Comparison of ENCODE assay signal across 15 cellular contexts in genomic region chr15:74828835-74829234, GRCh38. TPM values are rescaled to one million over a fixed set of nuclear protein-coding genes. Genes with fewer than 3 reads are reported as not detected.
A peak's percentile ranks its signal among the peaks of the same experiment; 100 is the strongest.
DNase-seq lines count a peak whose midpoint lies in the region; TF ChIP-seq lines count a peak whose summit lies in the region.
"Had no signal": no experiment of that assay in that cellular context is flagged by ENCODE, and none has a peak within 500 bp of the region (broad histone marks: within the 10 kb centered on the region; RNA-seq: fewer than 3 reads in every experiment).

No MANE protein-coding gene starts in this region.

- peak overlapping the region; percentile 3 for H3K27ac Mint-ChIP-seq in glutamatergic neuron (ENCODE audit: unreplicated experiment)
- H3K27ac Mint-ChIP-seq: CD4-positive, CD25-positive, alpha-beta regulatory T cell had no signal

- 0 out of 2 replicates have a peak, but pooled peaks cover 2% of the 10 kb centered on the region for H3K4me1 ChIP-seq in HEK293 (ENCODE audit: control insufficient read depth, insufficient read depth, low read length)

- H3K4me3 ChIP-seq in HEK293 (ENCODE audit: low read depth, low read length): no peak overlapping the region

- DNase-seq in NCI-H748 (lab: John Stamatoyannopoulos, UW; ENCODE audit: unreplicated experiment) (peak; percentile 16), NCI-H748 treated with DMSO at 0.1 percent for 48 hours (lab: John Stamatoyannopoulos, UW) (no peak), NCI-H69 (lab: John Stamatoyannopoulos, UW) (peak; percentile 66), glutamatergic neuron (no peak), NCI-H2227 (lab: John Stamatoyannopoulos, UW; ENCODE audit: unreplicated experiment) (no peak), NCI-H226 (no peak)
- DNase-seq: GDM1, Kasumi-1, NCI-H187, NCI-H2227 treated with DMSO at 0.1 percent for 48 hours had no signal

- H3K4me1 Mint-ChIP-seq in glutamatergic neuron (ENCODE audit: low read depth, unreplicated experiment): peaks cover 48% of the 10 kb centered on the region

- H3K9me3 Mint-ChIP-seq in glutamatergic neuron (ENCODE audit: unreplicated experiment): peaks cover 6% of the 10 kb centered on the region

- TF ChIP-seq CTCF in HEK293 (tag by site-specific recombination; IDR thresholded peaks at IDR 0.05) (no peak), glutamatergic neuron (IDR thresholded peaks at IDR 0.05; ENCODE audit: partially characterized antibody, unreplicated experiment) (no peak)

- no peak overlapping the region for H3K27ac ChIP-seq in HEK293 (ENCODE audit: extremely low read depth, low read depth, low read length)

- CTCF ChIA-PET in HEK293 (lab: Yijun Ruan, JAX): interaction anchor here (0.6 to 8.3 kb wide), 6 partner anchors 10 to 196 kb away, joined by 3 to 63 read pairs (median 3); no protein-coding TSS in a partner anchor

- H3K36me3 ChIP-seq in HEK293 (ENCODE audit: control insufficient read depth in 2 of 2, insufficient read depth in 1 of 2, low read length in 2 of 2): no peaks in the 10 kb centered on the region

- no peaks in the 10 kb centered on the region for H3K36me3 Mint-ChIP-seq in glutamatergic neuron (ENCODE audit: unreplicated experiment)
- H3K36me3 Mint-ChIP-seq: CD4-positive, CD25-positive, alpha-beta regulatory T cell had no signal

- no peaks in the 10 kb centered on the region for H3K9me3 ChIP-seq in HEK293 (ENCODE audit: control insufficient read depth, insufficient read depth, low read depth, low read length)

- POLR2A ChIA-PET in HEK293 (lab: Yijun Ruan, JAX): no interaction called here

- H3K27me3 Mint-ChIP-seq in glutamatergic neuron (ENCODE audit: unreplicated experiment): peaks cover 3% of the 10 kb centered on the region

- H3K4me3 Mint-ChIP-seq in glutamatergic neuron (ENCODE audit: unreplicated experiment): peak overlapping the region; percentile 55
- H3K4me3 Mint-ChIP-seq: CD4-positive, CD25-positive, alpha-beta regulatory T cell had no signal

TF ChIP-seq in HEK293, 187 proteins besides CTCF, POLR2A, EP300 and RAD21:
- TF ChIP-seq ZNF169 (tag by site-specific recombination; IDR thresholded peaks at IDR 0.05) (no peak), ZNF626 (tag by site-specific recombination; IDR thresholded peaks at IDR 0.05) (no peak), ZNF10 (tag by site-specific recombination; IDR thresholded peaks at IDR 0.05) (no peak), SALL2 (tag by site-specific recombination; IDR thresholded peaks at IDR 0.05; ENCODE audit: borderline replicate concordance) (no peak), GLIS1 (tag by site-specific recombination; IDR thresholded peaks at IDR 0.05) (peak; percentile 91), BCL6B (tag by site-specific recombination; IDR thresholded peaks at IDR 0.05) (no peak), ZNF830 (tag by site-specific recombination; IDR thresholded peaks at IDR 0.05; ENCODE audit: low read depth) (no peak), ZNF175 (tag by site-specific recombination; IDR thresholded peaks at IDR 0.05) (no peak), ZNF544 (tag by site-specific recombination; IDR thresholded peaks at IDR 0.05) (no peak), ZNF600 (tag by site-specific recombination; IDR thresholded peaks at IDR 0.05) (peak; percentile 89), MYNN (tag by site-specific recombination; IDR thresholded peaks at IDR 0.05; ENCODE audit: borderline replicate concordance) (no peak), ELK4 (IDR thresholded peaks at IDR 0.05; ENCODE audit: borderline replicate concordance, low read depth, low read length) (no peak)
TF ChIP-seq in HEK293: peak in this region for 2.

RNA-seq across cellular contexts. Expression of gene CPLX3, which starts 2.4 kb away (rescaled TPM):
- total RNA-seq in glutamatergic neuron (ENCODE audit: unreplicated experiment): 0.32 TPM
- total RNA-seq: Daoy, H4, MCF 10A had no signal

RNA-seq across cellular contexts. Expression of gene ULK3, which starts 14.1 kb away (rescaled TPM):
- total RNA-seq in glutamatergic neuron (ENCODE audit: unreplicated experiment): 46.5 TPM

RNA-seq across cellular contexts. Expression of gene LMAN1L, which starts 16.2 kb away (rescaled TPM):
- total RNA-seq in glutamatergic neuron (ENCODE audit: unreplicated experiment): not detected
- total RNA-seq: CD4-positive, CD25-positive, alpha-beta regulatory T cell; Daoy had no signal

RNA-seq across cellular contexts. Expression of gene SCAMP2, which starts 44.3 kb away (rescaled TPM):
- total RNA-seq in glutamatergic neuron (ENCODE audit: unreplicated experiment): 35.6 TPM

RNA-seq across cellular contexts. Expression of gene CSK, which starts 47.0 kb away (rescaled TPM):
- total RNA-seq in glutamatergic neuron (ENCODE audit: unreplicated experiment): 72.6 TPM

Comparison
In these comparisons a context has a peak if more than half of its experiments do, and no peak if none do; other contexts are left out.
1. DNase-seq: peak in NCI-H748 (single experiment) and NCI-H69 (single experiment); none in NCI-H748 treated with DMSO at 0.1 percent for 48 hours (single experiment), glutamatergic neuron (single experiment), NCI-H2227 (single experiment) and NCI-H226 (single experiment).